ENCODE assay signal across 12 cellular contexts in genomic region chr3:177776656-177777055, GRCh38.
A peak's percentile ranks its signal among the peaks of the same experiment; 100 is the strongest.
DNase-seq lines count a peak whose midpoint lies in the region; ATAC-seq and TF ChIP-seq lines count a peak whose summit lies in the region.
"Had no signal": no experiment of that assay in that cellular context is flagged by ENCODE, and none has a peak within 500 bp of the region (broad histone marks: within the 10 kb centered on the region; RNA-seq: fewer than 3 reads in every experiment).

No MANE protein-coding gene starts in this region.

- H3K4me1 ChIP-seq in GM23248 (ENCODE audit: insufficient read depth) (peaks cover 33% of the 10 kb centered on the region), osteoblast (ENCODE audit: insufficient read depth, low read length) (peaks cover 27% of the 10 kb centered on the region)

- no peak for TF ChIP-seq CTCF in osteoblast (IDR thresholded peaks at IDR 0.05; ENCODE audit: extremely low read depth, low read depth, low read length)

- H3K36me3 ChIP-seq in GM23248 (ENCODE audit: low read depth) (no peaks in the 10 kb centered on the region), osteoblast (ENCODE audit: insufficient read depth, low read length) (no peaks in the 10 kb centered on the region)

- peaks cover 3% of the 10 kb centered on the region; the same call in 1 of the 2 replicates for H3F3A ChIP-seq in GM23248 (ENCODE audit: insufficient read depth)

- 41 to 42% methylated on average over 4 of the region's 4 CpGs for WGBS in GM23248 (ENCODE audit: low coverage in 1 of 2, low lambda C conversion rate in 2 of 2, missing lambda C conversion rate in 2 of 2), 2 experiments

- H3K9me2 ChIP-seq in GM23248 (ENCODE audit: insufficient read depth) = no peaks in the 10 kb centered on the region

- no peaks in the 10 kb centered on the region for H3K79me2 ChIP-seq in GM23248 (ENCODE audit: insufficient read depth)
- H3K79me2 ChIP-seq in osteoblast (ENCODE audit: insufficient read depth, low read length) = no peaks in the 10 kb centered on the region

- H3K4me3 ChIP-seq in GM23248 (no peak overlapping the region), osteoblast (ENCODE audit: insufficient read depth, low read length) (no peak overlapping the region)

- H3K9me3 ChIP-seq in GM23248 (ENCODE audit: low read depth) = no peaks in the 10 kb centered on the region
- H3K9me3 ChIP-seq in osteoblast (ENCODE audit: low read depth, low read length) = no peaks in the 10 kb centered on the region

- no peak overlapping the region for H2AFZ ChIP-seq in GM23248
- H2AFZ ChIP-seq in osteoblast (ENCODE audit: low read length) = no peak overlapping the region

- no peak for ATAC-seq in HG02610 (IDR thresholded peaks at IDR 0.05; ENCODE audit: unreplicated experiment)
- ATAC-seq: Right ventricle myocardium inferior had no signal

- H3K9ac ChIP-seq in GM23248 = no peak overlapping the region

- H4K20me1 ChIP-seq in GM23248 (ENCODE audit: insufficient read depth) (no peaks in the 10 kb centered on the region), osteoblast (ENCODE audit: insufficient read depth, low read length) (no peaks in the 10 kb centered on the region)

- in situ Hi-C loops in GM23248 (cut with MboI) = no loop called here

- H3K27me3 ChIP-seq in GM23248 (replicated peaks; ENCODE audit: insufficient read depth) = no peaks in the 10 kb centered on the region
- no peaks in the 10 kb centered on the region for H3K27me3 ChIP-seq in osteoblast (ENCODE audit: insufficient read depth, low read length)

- H3K4me2 ChIP-seq in GM23248 (ENCODE audit: unreplicated experiment) = peak overlapping the region; percentile 26
- H3K4me2 ChIP-seq in osteoblast (ENCODE audit: insufficient read depth, low read length) = peak overlapping the region; percentile 8

- DNase-seq in GM23248 (peak; percentile 47), NCI-H226 (peak; percentile 76), dermis blood vessel endothelial cell (peak; percentile 24), osteoblast (ENCODE audit: insufficient read length, low spot score, missing footprints) (no peak), OCI-M1 (lab: John Stamatoyannopoulos, UW) (no peak), HUDEP-2 (lab: John Stamatoyannopoulos, UW; ENCODE audit: unreplicated experiment in 76 of 76) (no peak)
- DNase-seq in activated CD4-positive, CD25-positive, alpha-beta regulatory T cell (lab: John Stamatoyannopoulos, UW) = no peak
- DNase-seq: central memory CD4-positive, alpha-beta T cell; Kasumi-1; posterior cingulate gyrus had no signal

- H3K27ac ChIP-seq in GM23248 = no peak overlapping the region
- peak overlapping the region; percentile 10 for H3K27ac ChIP-seq in osteoblast (ENCODE audit: low read depth, low read length)

Comparison
In these comparisons a context has a peak if more than half of its experiments do, and no peak if none do; other contexts are left out.
1. DNase-seq: peak in GM23248 (single experiment), NCI-H226 (single experiment) and dermis blood vessel endothelial cell (single experiment); none in osteoblast (single experiment), OCI-M1 (single experiment), activated CD4-positive, CD25-positive, alpha-beta regulatory T cell (0 of 4) and HUDEP-2 (0 of 76).